8 cellular contexts compared by ENCODE assay signal in genomic region chr1:213887842-213888241, GRCh38.
"Had no signal": no experiment of that assay in that cellular context is flagged by ENCODE, and none has a peak within 500 bp of the region (broad histone marks: within the 10 kb centered on the region; RNA-seq: fewer than 3 reads in every experiment).

No MANE protein-coding gene starts in this region.

- H3K27ac Mint-ChIP-seq: HFFc6 had no signal

- ATAC-seq: HCT116, K562 had no signal

- DNase-seq: GM23248, GOT3, H7, HFFc6, IMR-90, KG1 had no signal

- H3K4me3 Mint-ChIP-seq: HFFc6 had no signal
